15 cellular contexts compared by ENCODE assay signal in the genomic region with DNA sequence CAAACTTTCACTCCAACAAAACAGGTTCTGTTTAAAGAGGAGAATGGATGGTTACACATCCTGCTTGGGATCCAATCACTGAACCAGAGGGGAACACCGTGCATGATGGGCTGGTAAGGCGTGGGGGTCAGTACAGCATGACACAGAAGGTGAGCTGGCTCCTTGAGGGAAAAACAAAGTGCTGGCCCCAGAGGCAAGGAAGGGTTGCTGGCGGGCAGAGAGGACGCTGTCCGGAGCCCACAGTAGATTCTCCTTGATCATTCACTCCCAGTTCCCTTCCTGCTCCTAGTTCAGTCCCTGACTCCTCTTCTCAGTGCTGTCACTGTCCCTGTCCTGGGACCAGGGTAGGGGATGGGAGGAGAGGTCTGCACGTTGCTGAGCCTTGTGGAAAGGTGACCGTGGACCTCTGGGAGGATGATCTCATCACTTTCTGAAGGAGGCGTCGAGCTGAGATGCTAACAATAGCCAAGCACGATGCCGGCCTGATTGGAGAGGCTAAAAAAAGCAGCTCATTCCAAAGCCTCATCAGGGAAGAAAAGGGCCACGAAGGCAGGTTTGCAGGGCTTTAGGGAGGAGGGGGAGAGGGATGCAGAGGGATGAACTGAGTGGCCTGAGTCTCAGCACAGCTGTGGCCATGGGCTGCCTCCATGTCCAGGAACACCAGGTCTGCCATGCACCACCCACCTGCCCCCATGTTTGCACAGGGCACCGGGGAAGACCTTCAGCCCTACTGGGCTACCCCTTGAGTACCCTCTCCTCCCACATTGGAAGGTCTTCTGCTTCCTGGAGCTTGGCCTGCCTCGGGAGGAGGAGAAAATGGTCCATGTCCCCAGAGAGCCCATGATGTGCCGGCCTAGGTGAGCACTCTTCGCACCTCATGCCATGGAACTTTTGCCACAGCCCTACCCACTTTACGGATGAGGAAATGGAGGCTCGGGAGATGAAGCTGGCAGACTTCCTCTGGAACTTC.
"Had no signal": no experiment of that assay in that cellular context is flagged by ENCODE, and none has a peak within 500 bp of the region (broad histone marks: within the 10 kb centered on the region; RNA-seq: fewer than 3 reads in every experiment).

No MANE protein-coding gene starts in this region.

- ATAC-seq: activated naive CD8-positive, alpha-beta T cell treated with anti-CD3 and anti-CD28 coated beads, Interleukin-2, amount 50 U/mL, for 24 hours; gastroesophageal sphincter had no signal

- H3K27me3 ChIP-seq: esophagus muscularis mucosa, gastroesophageal sphincter, transverse colon had no signal

- H3K27ac ChIP-seq: esophagus muscularis mucosa, gastroesophageal sphincter, heart right ventricle, SK-N-MC, transverse colon had no signal

- FAIRE-seq: endothelial cell of umbilical vein, small intestine had no signal

- H3K4me1 ChIP-seq: transverse colon had no signal

- H3K9me3 ChIP-seq: transverse colon had no signal

- DNase-seq: activated CD4-positive, alpha-beta T cell treated with anti-CD3 and anti-CD28 coated beads, Interleukin-2, amount 50 U/mL, for 48 hours; activated naive CD8-positive, alpha-beta T cell treated with anti-CD3 and anti-CD28 coated beads, Interleukin-2, amount 50 U/mL, for 24 hours; cortex of kidney; effector CD4-positive, alpha-beta T cell; heart right ventricle; immature natural killer cell; small intestine; stimulated activated CD4-positive, alpha-beta T cell treated with anti-CD3 and anti-CD28 coated beads, Interleukin-15, amount 100 ng/mL, for 24 hours; stimulated activated CD4-positive, alpha-beta T cell treated with anti-CD3 and anti-CD28 coated beads, Interleukin-2, amount 100 ng/mL, for 48 hours; transverse colon had no signal

- H3K4me3 ChIP-seq: esophagus muscularis mucosa, gastroesophageal sphincter, heart right ventricle, lung, SK-N-MC, transverse colon had no signal

- H3K36me3 ChIP-seq: esophagus muscularis mucosa, gastroesophageal sphincter, heart right ventricle, transverse colon had no signal
